Comparison of ENCODE assay signal across 10 cellular contexts in the genomic region with DNA sequence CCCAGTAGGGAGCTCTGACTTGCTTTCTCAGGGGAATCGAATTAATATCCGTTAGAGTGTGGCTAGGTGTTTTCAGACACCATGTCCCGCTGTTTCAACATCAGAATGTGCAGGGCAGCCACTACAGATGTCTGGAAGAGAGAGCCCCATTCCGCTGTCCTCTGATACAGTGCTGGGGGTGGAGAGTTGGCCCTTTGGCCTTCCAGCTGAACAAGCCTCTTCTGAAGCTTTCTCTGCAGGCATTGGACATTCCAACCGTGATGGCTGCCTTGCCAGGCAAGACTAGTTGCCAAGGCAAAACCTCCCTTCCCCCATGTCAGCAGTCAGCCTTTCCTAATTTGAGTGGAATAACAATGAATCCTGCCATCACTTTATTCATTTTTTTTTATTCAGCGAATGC. TPM values are rescaled to one million over a fixed set of nuclear protein-coding genes. Genes with fewer than 3 reads are reported as not detected.
DNase-seq lines count a peak whose midpoint lies in the region; ATAC-seq and TF ChIP-seq lines count a peak whose summit lies in the region.
"Had no signal": no experiment of that assay in that cellular context is flagged by ENCODE, and none has a peak within 500 bp of the region (broad histone marks: within the 10 kb centered on the region; RNA-seq: fewer than 3 reads in every experiment).

No MANE protein-coding gene starts in this region.

- ATAC-seq in activated CD8-positive, alpha-beta memory T cell treated with anti-CD3 and anti-CD28 coated beads, Interleukin-2, amount 10 ng/mL, durations not matched to agents 7 days and 5 days = no peak
- ATAC-seq in activated CD8-positive, alpha-beta T cell treated with anti-CD3 and anti-CD28 coated beads for 36 hours = no peak
- no peak for ATAC-seq in stimulated activated naive CD8-positive, alpha-beta T cell treated with anti-CD3 and anti-CD28 coated beads, Interleukin-15, amount 100 ng/mL, for 72 hours
- ATAC-seq in HG02798 (IDR thresholded peaks at IDR 0.05; ENCODE audit: poor library complexity, unreplicated experiment) = no peak

- no peaks in the 10 kb centered on the region for H3K27me3 Mint-ChIP-seq in activated CD8-positive, alpha-beta memory T cell treated with anti-CD3 and anti-CD28 coated beads, Interleukin-2, amount 10 ng/mL, durations not matched to agents 7 days and 5 days
- H3K27me3 Mint-ChIP-seq in activated CD8-positive, alpha-beta T cell treated with anti-CD3 and anti-CD28 coated beads for 36 hours = no peaks in the 10 kb centered on the region
- no peaks in the 10 kb centered on the region for H3K27me3 Mint-ChIP-seq in stimulated activated naive CD8-positive, alpha-beta T cell treated with anti-CD3 and anti-CD28 coated beads, Interleukin-15, amount 100 ng/mL, for 72 hours

- DNase-seq in activated CD8-positive, alpha-beta memory T cell treated with anti-CD3 and anti-CD28 coated beads, Interleukin-2, amount 10 ng/mL, durations not matched to agents 7 days and 5 days = no peak
- no peak for DNase-seq in activated CD8-positive, alpha-beta memory T cell treated with anti-CD3 and anti-CD28 coated beads for 24 hours
- no peak for DNase-seq in activated CD8-positive, alpha-beta T cell treated with anti-CD3 and anti-CD28 coated beads for 36 hours
- DNase-seq in islet precursor cell (peak; percentile 53), globus pallidus (ENCODE audit: low spot score) (no peak), NCI-H2029 treated with DMSO at 0.1 percent for 48 hours (lab: John Stamatoyannopoulos, UW) (no peak)
- no peak for DNase-seq in stimulated activated naive CD8-positive, alpha-beta T cell treated with anti-CD3 and anti-CD28 coated beads, Interleukin-15, amount 100 ng/mL, for 72 hours
- DNase-seq: activated CD4-positive, alpha-beta T cell treated with anti-CD3 and anti-CD28 coated beads for 4 hours; NCI-H1105 treated with DMSO at 0.1 percent for 48 hours had no signal

- peak overlapping the region; percentile 87 for H3K4me3 Mint-ChIP-seq in activated CD8-positive, alpha-beta memory T cell treated with anti-CD3 and anti-CD28 coated beads, Interleukin-2, amount 10 ng/mL, durations not matched to agents 7 days and 5 days
- H3K4me3 Mint-ChIP-seq in activated CD8-positive, alpha-beta T cell treated with anti-CD3 and anti-CD28 coated beads for 36 hours = peak overlapping the region; percentile 90
- peak overlapping the region; percentile 89 to 94 for H3K4me3 Mint-ChIP-seq in stimulated activated naive CD8-positive, alpha-beta T cell treated with anti-CD3 and anti-CD28 coated beads, Interleukin-15, amount 100 ng/mL, for 72 hours

- no peak for TF ChIP-seq CTCF in activated CD8-positive, alpha-beta T cell treated with anti-CD3 and anti-CD28 coated beads for 36 hours (IDR thresholded peaks at IDR 0.05)

- intact Hi-C loops in activated CD8-positive, alpha-beta T cell treated with anti-CD3 and anti-CD28 coated beads for 36 hours (cut with micrococcal nuclease) = no loop called here

- H3K27ac Mint-ChIP-seq in activated CD8-positive, alpha-beta memory T cell treated with anti-CD3 and anti-CD28 coated beads, Interleukin-2, amount 10 ng/mL, durations not matched to agents 7 days and 5 days = peak overlapping the region; percentile 93
- H3K27ac Mint-ChIP-seq in activated CD8-positive, alpha-beta T cell treated with anti-CD3 and anti-CD28 coated beads for 36 hours = no peak overlapping the region
- peak overlapping the region in 1 of 2 donors; percentile 95 for H3K27ac Mint-ChIP-seq in stimulated activated naive CD8-positive, alpha-beta T cell treated with anti-CD3 and anti-CD28 coated beads, Interleukin-15, amount 100 ng/mL, for 72 hours

- CTCF ChIA-PET in activated CD8-positive, alpha-beta memory T cell treated with anti-CD3 and anti-CD28 coated beads, Interleukin-2, amount 10 ng/mL, durations not matched to agents 7 days and 5 days (lab: Charles Lee) = interaction anchor here (1.0 kb wide), 1 partner anchor 19 kb away, joined by 3 read pairs; no protein-coding TSS in a partner anchor
- CTCF ChIA-PET in activated CD8-positive, alpha-beta T cell treated with anti-CD3 and anti-CD28 coated beads for 36 hours (lab: Charles Lee) = interaction anchor here (1.4 kb wide), 1 partner anchor 93 kb away, joined by 3 read pairs; no protein-coding TSS in a partner anchor

- peaks cover 39% of the 10 kb centered on the region for H3K4me1 Mint-ChIP-seq in activated CD8-positive, alpha-beta memory T cell treated with anti-CD3 and anti-CD28 coated beads, Interleukin-2, amount 10 ng/mL, durations not matched to agents 7 days and 5 days
- peaks cover 31% of the 10 kb centered on the region for H3K4me1 Mint-ChIP-seq in activated CD8-positive, alpha-beta T cell treated with anti-CD3 and anti-CD28 coated beads for 36 hours (ENCODE audit: low read depth)
- H3K4me1 Mint-ChIP-seq in stimulated activated naive CD8-positive, alpha-beta T cell treated with anti-CD3 and anti-CD28 coated beads, Interleukin-15, amount 100 ng/mL, for 72 hours = peaks cover 38% of the 10 kb centered on the region

- H3K36me3 Mint-ChIP-seq in activated CD8-positive, alpha-beta memory T cell treated with anti-CD3 and anti-CD28 coated beads, Interleukin-2, amount 10 ng/mL, durations not matched to agents 7 days and 5 days = peaks cover 18% of the 10 kb centered on the region
- peaks cover 7% of the 10 kb centered on the region for H3K36me3 Mint-ChIP-seq in activated CD8-positive, alpha-beta T cell treated with anti-CD3 and anti-CD28 coated beads for 36 hours (ENCODE audit: low read depth)

- POLR2A ChIA-PET in activated CD8-positive, alpha-beta T cell treated with anti-CD3 and anti-CD28 coated beads for 36 hours (lab: Charles Lee) = interaction anchor here (1.2 kb wide), 1 partner anchor 27 kb away, joined by 3 read pairs; no protein-coding TSS in a partner anchor

- H3K9me3 Mint-ChIP-seq in activated CD8-positive, alpha-beta memory T cell treated with anti-CD3 and anti-CD28 coated beads, Interleukin-2, amount 10 ng/mL, durations not matched to agents 7 days and 5 days (ENCODE audit: low read depth) = no peaks in the 10 kb centered on the region
- no peaks in the 10 kb centered on the region for H3K9me3 Mint-ChIP-seq in activated CD8-positive, alpha-beta T cell treated with anti-CD3 and anti-CD28 coated beads for 36 hours
- no peaks in the 10 kb centered on the region for H3K9me3 Mint-ChIP-seq in stimulated activated naive CD8-positive, alpha-beta T cell treated with anti-CD3 and anti-CD28 coated beads, Interleukin-15, amount 100 ng/mL, for 72 hours

RNA-seq across cellular contexts. Expression of a gene that starts 1.5 kb away (rescaled TPM):
- total RNA-seq in activated CD8-positive, alpha-beta memory T cell treated with anti-CD3 and anti-CD28 coated beads, Interleukin-2, amount 10 ng/mL, durations not matched to agents 7 days and 5 days = 10 to 100 TPM; 69.0 to 71.6 TPM
- total RNA-seq in activated CD8-positive, alpha-beta T cell treated with anti-CD3 and anti-CD28 coated beads for 36 hours = 10 to 100 TPM; 58.9 to 61.0 TPM
